ENCODE assay signal across 18 cellular contexts in the genomic region with DNA sequence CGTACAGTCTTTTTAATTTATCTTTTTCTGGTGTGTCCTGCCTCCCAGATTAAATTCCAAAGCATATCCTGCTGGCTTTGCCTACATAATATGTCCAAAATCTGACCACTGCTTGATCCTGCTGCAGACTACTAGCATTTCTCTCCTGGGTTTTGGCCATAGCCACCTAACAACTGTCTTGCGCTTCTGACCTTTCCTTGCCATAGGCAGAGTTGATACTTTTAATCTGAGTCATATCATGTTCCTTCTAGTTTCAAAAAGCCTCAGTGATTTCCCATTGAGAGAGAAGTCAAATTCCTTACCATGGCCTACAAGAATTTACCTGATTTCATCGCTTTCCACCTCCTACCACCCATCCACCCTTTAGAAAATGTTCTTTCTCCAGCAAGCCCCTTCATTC.
DNase-seq lines count a peak whose midpoint lies in the region; ATAC-seq and TF ChIP-seq lines count a peak whose summit lies in the region.
"Had no signal": no experiment of that assay in that cellular context is flagged by ENCODE, and none has a peak within 500 bp of the region (broad histone marks: within the 10 kb centered on the region; RNA-seq: fewer than 3 reads in every experiment).

No MANE protein-coding gene starts in this region.

- no peak overlapping the region for H2BK5ac ChIP-seq in mesendoderm (ENCODE audit: low read length)

- no peak overlapping the region for H2BK120ac ChIP-seq in mesendoderm (ENCODE audit: low read depth, low read length)

- no peaks in the 10 kb centered on the region for H4K20me1 ChIP-seq in GM23338 (replicated peaks; ENCODE audit: insufficient read depth)
- no peaks in the 10 kb centered on the region for H4K20me1 ChIP-seq in SK-N-SH (ENCODE audit: insufficient read depth)

- no peak for ATAC-seq in GM23338
- ATAC-seq in GM21526 (IDR thresholded peaks at IDR 0.05; ENCODE audit: low FRiP score, unreplicated experiment): no peak
- ATAC-seq: stimulated activated memory B cell treated with anti-CD40 and anti-IgM and Interleukin-4, amounts not matched to agents 10 μg/mL and 1 μg/mL and 100 μg/mL, for 72 hours had no signal

- no peaks in the 10 kb centered on the region for H3K79me2 ChIP-seq in GM23338 (replicated peaks; ENCODE audit: insufficient read depth)
- no peaks in the 10 kb centered on the region for H3K79me2 ChIP-seq in SK-N-SH (ENCODE audit: insufficient read depth)
- H3K79me2 ChIP-seq in mesendoderm (ENCODE audit: control insufficient read depth, insufficient read depth, low read length): no peaks in the 10 kb centered on the region

- H2BK15ac ChIP-seq in mesendoderm (replicated peaks; ENCODE audit: low read depth): peak overlapping the region; percentile 57

- POLR2A ChIA-PET in SK-N-SH (lab: Yijun Ruan, JAX): no interaction called here

- H3K4me3 Mint-ChIP-seq in GM23338: no peak overlapping the region
- H3K4me3 Mint-ChIP-seq: CD8-positive, alpha-beta memory T cell; immature natural killer cell; stimulated activated memory B cell treated with anti-CD40 and anti-IgM and Interleukin-4, amounts not matched to agents 10 μg/mL and 1 μg/mL and 100 μg/mL, for 72 hours had no signal

- H2AFZ ChIP-seq in GM23338: no peak overlapping the region
- no peak overlapping the region for H2AFZ ChIP-seq in SK-N-SH (ENCODE audit: low read depth)

- H3K9me3 Mint-ChIP-seq in GM23338: no peaks in the 10 kb centered on the region
- H3K9me3 Mint-ChIP-seq: CD8-positive, alpha-beta memory T cell; immature natural killer cell; stimulated activated memory B cell treated with anti-CD40 and anti-IgM and Interleukin-4, amounts not matched to agents 10 μg/mL and 1 μg/mL and 100 μg/mL, for 72 hours had no signal

- peaks cover 29% of the 10 kb centered on the region for H3K4me1 Mint-ChIP-seq in GM23338
- H3K4me1 Mint-ChIP-seq: immature natural killer cell had no signal

- H3K4ac ChIP-seq in mesendoderm (ENCODE audit: low read depth, low read length): no peak overlapping the region

- peak overlapping the region; percentile 89 for H3K27ac Mint-ChIP-seq in GM23338
- H3K27ac Mint-ChIP-seq: immature natural killer cell; stimulated activated memory B cell treated with anti-CD40 and anti-IgM and Interleukin-4, amounts not matched to agents 10 μg/mL and 1 μg/mL and 100 μg/mL, for 72 hours had no signal

- DNase-seq in EL (peak; percentile 31), GM23338 (ENCODE audit: low spot score) (no peak), SK-N-SH (no peak), mesendoderm (no peak), DMS 273 (lab: John Stamatoyannopoulos, UW; ENCODE audit: unreplicated experiment) (no peak), GM19238 (ENCODE audit: insufficient read length, low spot score) (no peak), anterior cingulate cortex (lab: John Stamatoyannopoulos, UW) (no peak)
- DNase-seq: CD8-positive, alpha-beta memory T cell; immature natural killer cell; MM.1S; mucosa of descending colon; NCI-H2081; NCI-H748 treated with DMSO at 0.1 percent for 48 hours; nucleus accumbens; Peyer's patch had no signal

- H3K79me1 ChIP-seq in mesendoderm (ENCODE audit: low read length): no peaks in the 10 kb centered on the region

- 0 out of 2 replicates have a peak overlapping the region, but pooled peaks have one; percentile 36 for H3K27ac ChIP-seq in GM23338 (ENCODE audit: low read depth)
- H3K27ac ChIP-seq in SK-N-SH (ENCODE audit: low read depth in 2 of 2, low read length in 1 of 2): peak overlapping the region; percentile 39 to 89; a peak in 3 of 4 replicates
- no peak overlapping the region for H3K27ac ChIP-seq in mesendoderm (ENCODE audit: low read depth, low read length)
- H3K27ac ChIP-seq: epithelial cell of prostate, Peyer's patch had no signal

- H3K27me3 ChIP-seq in GM23338 (ENCODE audit: insufficient read depth) (no peaks in the 10 kb centered on the region), SK-N-SH (ENCODE audit: insufficient read depth) (no peaks in the 10 kb centered on the region), mesendoderm (ENCODE audit: insufficient read depth, low read length, poor library complexity) (no peaks in the 10 kb centered on the region)
- H3K27me3 ChIP-seq: Peyer's patch had no signal

- H3K4me2 ChIP-seq in GM23338: no peak overlapping the region
- no peak overlapping the region for H3K4me2 ChIP-seq in SK-N-SH
- no peak overlapping the region for H3K4me2 ChIP-seq in mesendoderm (ENCODE audit: low read length)

- H2AK5ac ChIP-seq in mesendoderm (ENCODE audit: low read length): no peak overlapping the region

- CTCF ChIA-PET in SK-N-SH (lab: Yijun Ruan, JAX): interaction anchor here (0.7 to 0.9 kb wide), 2 partner anchors 78 to 510 kb away, joined by 3 read pairs; no protein-coding TSS in a partner anchor

- H3F3A ChIP-seq in GM23338 (replicated peaks; ENCODE audit: low read depth) (no peaks in the 10 kb centered on the region), SK-N-SH (replicated peaks; ENCODE audit: insufficient read depth) (peaks cover 4% of the 10 kb centered on the region)

- TF ChIP-seq EP300 in SK-N-SH (IDR thresholded peaks at IDR 0.05; ENCODE audit: borderline replicate concordance in 1 of 2, low read depth in 1 of 2, low read length in 1 of 2): no peak

- H3K9me2 ChIP-seq in GM23338 (ENCODE audit: insufficient read depth) (no peaks in the 10 kb centered on the region), SK-N-SH (no peaks in the 10 kb centered on the region)

- peaks cover 23% of the 10 kb centered on the region for H3K4me1 ChIP-seq in GM23338 (ENCODE audit: insufficient read depth)
- peaks cover 6 to 26% of the 10 kb centered on the region in 2 experiments; a peak in 3 of 4 replicates for H3K4me1 ChIP-seq in SK-N-SH (ENCODE audit: control insufficient read depth in 1 of 2, insufficient read depth in 2 of 2, low read depth in 1 of 2, low read length in 1 of 2)
- no peaks in the 10 kb centered on the region for H3K4me1 ChIP-seq in mesendoderm (ENCODE audit: control insufficient read depth, low read depth, low read length)
- H3K4me1 ChIP-seq: Peyer's patch had no signal

- H3K27me3 Mint-ChIP-seq in GM23338 (ENCODE audit: insufficient read depth, low read depth, poor library complexity): no peaks in the 10 kb centered on the region
- H3K27me3 Mint-ChIP-seq: CD8-positive, alpha-beta memory T cell; stimulated activated memory B cell treated with anti-CD40 and anti-IgM and Interleukin-4, amounts not matched to agents 10 μg/mL and 1 μg/mL and 100 μg/mL, for 72 hours had no signal

- no peak overlapping the region for H3K23ac ChIP-seq in mesendoderm (ENCODE audit: low read length)

- no peak overlapping the region for H3K56ac ChIP-seq in mesendoderm (ENCODE audit: low read length)

- no peaks in the 10 kb centered on the region for H3K36me3 ChIP-seq in GM23338 (ENCODE audit: insufficient read depth)
- H3K36me3 ChIP-seq in SK-N-SH (replicated peaks in 1 of 2; ENCODE audit: control insufficient read depth in 1 of 2, insufficient read depth in 2 of 2, low read length in 1 of 2): peaks cover 3 to 6% of the 10 kb centered on the region in 2 experiments
- H3K36me3 ChIP-seq in mesendoderm (ENCODE audit: control insufficient read depth, insufficient read depth, low read length): no peaks in the 10 kb centered on the region
- H3K36me3 ChIP-seq: Peyer's patch had no signal

- TF ChIP-seq CTCF in GM23338 (conservative IDR thresholded peaks at IDR 0.05; ENCODE audit: low read depth in 2 of 2) (no peak), SK-N-SH (IDR thresholded peaks at IDR 0.05) (no peak)

- no peak overlapping the region for H4K5ac ChIP-seq in mesendoderm (ENCODE audit: low read length)

- no peak overlapping the region for H3K18ac ChIP-seq in mesendoderm (ENCODE audit: low read length)

- 97% methylated on average over 3 of the region's 3 CpGs for WGBS in SK-N-SH (ENCODE audit: low lambda C conversion rate)
- no CpG with 5 or more reads among the region's 3 CpGs for WGBS in mesendoderm (ENCODE audit: extremely low coverage, insufficient coverage, low lambda C conversion rate)

- no peak overlapping the region for H3K4me3 ChIP-seq in GM23338
- H3K4me3 ChIP-seq in SK-N-SH (ENCODE audit: low read depth in 2 of 2, low read length in 1 of 2): no peak overlapping the region
- H3K4me3 ChIP-seq in mesendoderm (ENCODE audit: low read length): no peak overlapping the region
- H3K4me3 ChIP-seq: mucosa of descending colon, Peyer's patch had no signal

- no peak overlapping the region for H3K9ac ChIP-seq in SK-N-SH
- no peak overlapping the region for H3K9ac ChIP-seq in mesendoderm (ENCODE audit: low read length)

- no peak for TF ChIP-seq RAD21 in SK-N-SH (IDR thresholded peaks at IDR 0.05; ENCODE audit: low read length)

- H3K36me3 Mint-ChIP-seq in GM23338 (ENCODE audit: low read depth): no peaks in the 10 kb centered on the region

- H3K9me3 ChIP-seq in SK-N-SH: peaks cover 3% of the 10 kb centered on the region; the same call in 1 of the 2 replicates
- H3K9me3 ChIP-seq: mucosa of descending colon, Peyer's patch had no signal

- no peak overlapping the region for H4K8ac ChIP-seq in mesendoderm (ENCODE audit: low read depth, low read length)

TF ChIP-seq in GM23338, 12 proteins besides CTCF, POLR2A, EP300 and RAD21 (continues in another document):
- TF ChIP-seq ZNF114 (CRISPR knock-in tag; IDR thresholded peaks at IDR 0.05): no peak
- TF ChIP-seq STAT1 (IDR thresholded peaks at IDR 0.05; ENCODE audit: unreplicated experiment): no peak
- no peak for TF ChIP-seq ETS1 (IDR thresholded peaks at IDR 0.05)
- TF ChIP-seq ZNF331 (CRISPR knock-in tag; IDR thresholded peaks at IDR 0.05; ENCODE audit: low read depth): no peak

TF ChIP-seq in SK-N-SH, 30 proteins besides CTCF, POLR2A, EP300 and RAD21:
- TF ChIP-seq RXRA (IDR thresholded peaks at IDR 0.05; ENCODE audit: borderline replicate concordance, low read depth): no peak
- TF ChIP-seq, protein P1, sequence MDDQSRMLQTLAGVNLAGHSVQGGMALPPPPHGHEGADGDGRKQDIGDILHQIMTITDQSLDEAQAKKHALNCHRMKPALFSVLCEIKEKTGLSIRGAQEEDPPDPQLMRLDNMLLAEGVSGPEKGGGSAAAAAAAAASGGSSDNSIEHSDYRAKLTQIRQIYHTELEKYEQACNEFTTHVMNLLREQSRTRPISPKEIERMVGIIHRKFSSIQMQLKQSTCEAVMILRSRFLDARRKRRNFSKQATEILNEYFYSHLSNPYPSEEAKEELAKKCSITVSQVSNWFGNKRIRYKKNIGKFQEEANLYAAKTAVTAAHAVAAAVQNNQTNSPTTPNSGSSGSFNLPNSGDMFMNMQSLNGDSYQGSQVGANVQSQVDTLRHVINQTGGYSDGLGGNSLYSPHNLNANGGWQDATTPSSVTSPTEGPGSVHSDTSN (IDR thresholded peaks at IDR 0.05): no peak
- no peak for TF ChIP-seq POLR2AphosphoS5 (IDR thresholded peaks at IDR 0.05; ENCODE audit: low read depth, low read length)
- no peak for TF ChIP-seq JUND (IDR thresholded peaks at IDR 0.05)
- TF ChIP-seq NRF1 (IDR thresholded peaks at IDR 0.05; ENCODE audit: low read depth, low read length): no peak
- no peak for TF ChIP-seq TEAD4 (IDR thresholded peaks at IDR 0.05; ENCODE audit: borderline replicate concordance, insufficient read depth)
